In the genomic region with DNA sequence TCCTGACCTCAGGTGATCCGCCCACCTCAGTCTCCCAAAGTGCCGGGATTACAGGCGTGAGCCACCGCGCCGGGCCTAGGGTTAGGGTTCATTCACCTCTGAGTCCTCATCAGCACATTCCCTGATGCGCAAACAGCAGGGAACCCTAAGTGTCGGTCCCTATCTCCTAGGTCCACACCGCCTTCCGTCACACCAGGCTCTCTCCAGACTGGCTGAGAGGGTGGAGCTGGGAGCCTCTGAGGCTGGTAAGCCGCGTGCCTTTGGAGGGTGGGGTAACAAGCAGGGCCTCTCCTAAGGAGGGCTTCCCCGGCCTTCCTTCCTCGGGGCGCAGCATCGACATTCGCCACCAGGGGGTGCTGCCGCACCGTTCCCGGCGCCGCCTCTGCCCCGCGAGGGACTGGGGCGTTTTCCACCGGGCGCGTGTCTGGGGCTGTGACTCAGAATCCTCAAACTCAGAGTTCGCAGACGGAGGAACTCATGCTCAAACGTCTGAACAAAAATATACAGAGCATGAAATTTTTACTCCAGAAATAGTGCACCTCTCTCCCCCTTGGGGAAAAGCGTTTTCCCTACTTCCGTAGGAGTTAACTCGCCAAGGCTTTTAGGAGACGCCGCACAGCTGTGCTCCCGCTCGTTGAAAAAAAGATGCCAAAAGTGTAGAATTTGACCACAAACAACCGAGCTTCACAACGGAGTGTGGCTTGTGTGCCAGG, we compare ENCODE assay signal across 8 cellular contexts.
DNase-seq lines count a peak whose midpoint lies in the region; ATAC-seq and TF ChIP-seq lines count a peak whose summit lies in the region.

No MANE protein-coding gene starts in this region.

- TF ChIP-seq CTCF in choroid plexus epithelial cell (conservative IDR thresholded peaks at IDR 0.05; ENCODE audit: low read depth, low read length) = peak; percentile 97

- peak; percentile 85 for ATAC-seq in HG02884 (IDR thresholded peaks at IDR 0.05; ENCODE audit: unreplicated experiment)

- peak overlapping the region; percentile 33 for H3K4me3 ChIP-seq in choroid plexus epithelial cell (ENCODE audit: low read depth, low read length)

- DNase-seq in NCI-H2081 (lab: John Stamatoyannopoulos, UW) (peak; percentile 49 to 65), NCI-H2081 treated with DMSO at 0.1 percent for 48 hours (lab: John Stamatoyannopoulos, UW) (no peak), NCI-H345 (lab: John Stamatoyannopoulos, UW) (peak; percentile 73), choroid plexus epithelial cell (ENCODE audit: low read depth) (peak; percentile 87), kidney tubule cell (ENCODE audit: low spot score) (peak; percentile 90)
- peak; percentile 78 to 80 for DNase-seq in activated CD4-positive, alpha-beta T cell treated with anti-CD3 and anti-CD28 coated beads for 24 hours (ENCODE audit: low read depth in 2 of 2)
- DNase-seq in stimulated activated CD4-positive, alpha-beta T cell treated with anti-CD3 and anti-CD28 coated beads, Interleukin-1b, Interleukin-23, amount 100 ng/mL, for 1 hour (ENCODE audit: low read depth in 2 of 2) = peak; percentile 48 to 84
